In genomic region chr2:71460056-71460455, GRCh38 we compare ENCODE assay signal across 27 cellular contexts. TPM values are rescaled to one million over a fixed set of nuclear protein-coding genes. Genes with fewer than 3 reads are reported as not detected.
"Had no signal": no experiment of that assay in that cellular context is flagged by ENCODE, and none has a peak within 500 bp of the region (broad histone marks: within the 10 kb centered on the region; RNA-seq: fewer than 3 reads in every experiment).

No MANE protein-coding gene starts in this region.

- H3K4me3 Mint-ChIP-seq: activated CD4-positive, alpha-beta memory T cell treated with anti-CD3 and anti-CD28 coated beads, Interleukin-2, amount 10 ng/mL, durations not matched to agents 7 days and 5 days; activated CD4-positive, alpha-beta T cell treated with anti-CD3 and anti-CD28 coated beads, Interleukin-2, amount 10 ng/mL, durations not matched to agents 7 days and 5 days; activated naive CD4-positive, alpha-beta T cell treated with anti-CD3 and anti-CD28 coated beads, Interleukin-2, amount 10 ng/mL, durations not matched to agents 7 days and 5 days; activated T-cell treated with anti-CD3 and anti-CD28 coated beads, Interleukin-2, amount 50 U/mL, for 24 hours; dendritic cell treated with granulocyte-macrophage colony-stimulating factor and Interleukin-4, amounts not matched to agents 40 ng/mL and 50 ng/mL, for 4 days; endodermal cell; natural killer cell; neural progenitor cell; stimulated activated naive B cell treated with anti-CD40 and anti-IgM and Interleukin-4, amounts not matched to agents 10 μg/mL and 1 μg/mL and 100 μg/mL, for 72 hours; T-helper 1 cell treated with Interleukin-12 subunit alpha and Interleukin-12 subunit beta and Interleukin-4 antibody, amounts not matched to agents 30 μg/mL and 1 μg/mL, for 36 hours; WTC11 had no signal

- H3K36me3 Mint-ChIP-seq: activated naive CD4-positive, alpha-beta T cell treated with anti-CD3 and anti-CD28 coated beads, Interleukin-2, amount 10 ng/mL, durations not matched to agents 7 days and 5 days; natural killer cell; neural progenitor cell had no signal

- H3K27ac ChIP-seq: epithelial cell of prostate, neural progenitor cell, stomach, thyroid gland had no signal

- ATAC-seq: sciatic nerve; stimulated activated naive B cell treated with anti-CD40 and anti-IgM and Interleukin-4, amounts not matched to agents 10 μg/mL and 1 μg/mL and 100 μg/mL, for 72 hours; WTC11 had no signal

- H3K9me3 ChIP-seq: SK-N-SH, stomach, thyroid gland had no signal

- H3K27ac Mint-ChIP-seq: activated CD4-positive, alpha-beta memory T cell treated with anti-CD3 and anti-CD28 coated beads, Interleukin-2, amount 10 ng/mL, durations not matched to agents 7 days and 5 days; activated CD4-positive, alpha-beta T cell treated with anti-CD3 and anti-CD28 coated beads, Interleukin-2, amount 10 ng/mL, durations not matched to agents 7 days and 5 days; activated naive CD4-positive, alpha-beta T cell treated with anti-CD3 and anti-CD28 coated beads, Interleukin-2, amount 10 ng/mL, durations not matched to agents 7 days and 5 days; activated T-cell treated with anti-CD3 and anti-CD28 coated beads, Interleukin-2, amount 50 U/mL, for 24 hours; dendritic cell treated with granulocyte-macrophage colony-stimulating factor and Interleukin-4, amounts not matched to agents 40 ng/mL and 50 ng/mL, for 4 days; endodermal cell; natural killer cell; neural progenitor cell; stimulated activated naive B cell treated with anti-CD40 and anti-IgM and Interleukin-4, amounts not matched to agents 10 μg/mL and 1 μg/mL and 100 μg/mL, for 72 hours; T-helper 1 cell treated with Interleukin-12 subunit alpha and Interleukin-12 subunit beta and Interleukin-4 antibody, amounts not matched to agents 30 μg/mL and 1 μg/mL, for 36 hours; WTC11 had no signal

- H3K4me1 Mint-ChIP-seq: activated CD4-positive, alpha-beta memory T cell treated with anti-CD3 and anti-CD28 coated beads, Interleukin-2, amount 10 ng/mL, durations not matched to agents 7 days and 5 days had no signal

- H3K4me3 ChIP-seq: neural progenitor cell, stomach, thyroid gland had no signal

- H3K9me3 Mint-ChIP-seq: activated CD4-positive, alpha-beta memory T cell treated with anti-CD3 and anti-CD28 coated beads, Interleukin-2, amount 10 ng/mL, durations not matched to agents 7 days and 5 days; activated naive CD4-positive, alpha-beta T cell treated with anti-CD3 and anti-CD28 coated beads, Interleukin-2, amount 10 ng/mL, durations not matched to agents 7 days and 5 days; activated T-cell treated with anti-CD3 and anti-CD28 coated beads, Interleukin-2, amount 50 U/mL, for 24 hours; dendritic cell treated with granulocyte-macrophage colony-stimulating factor and Interleukin-4, amounts not matched to agents 40 ng/mL and 50 ng/mL, for 4 days; endodermal cell; natural killer cell; neural progenitor cell; T-helper 1 cell treated with Interleukin-12 subunit alpha and Interleukin-12 subunit beta and Interleukin-4 antibody, amounts not matched to agents 30 μg/mL and 1 μg/mL, for 36 hours; WTC11 had no signal

- H3K36me3 ChIP-seq: neural progenitor cell, stomach, thyroid gland had no signal

- H3K4me1 ChIP-seq: thyroid gland had no signal

- DNase-seq: activated CD4-positive, alpha-beta memory T cell treated with anti-CD3 and anti-CD28 coated beads, Interleukin-2, amount 10 ng/mL, durations not matched to agents 7 days and 5 days; activated CD4-positive, alpha-beta T cell treated with anti-CD3 and anti-CD28 coated beads for 1 hour; activated CD4-positive, alpha-beta T cell treated with anti-CD3 and anti-CD28 coated beads, Interleukin-2, amount 10 ng/mL, durations not matched to agents 7 days and 5 days; activated CD8-positive, alpha-beta memory T cell treated with anti-CD3 and anti-CD28 coated beads, Interleukin-2, amount 50 U/mL, for 48 hours; activated gamma-delta T cell; activated naive CD4-positive, alpha-beta T cell treated with anti-CD3 and anti-CD28 coated beads, Interleukin-2, amount 10 ng/mL, durations not matched to agents 7 days and 5 days; activated T-cell treated with anti-CD3 and anti-CD28 coated beads, Interleukin-2, amount 50 U/mL, for 24 hours; central memory CD4-positive, alpha-beta T cell; mammary epithelial cell; midbrain; natural killer cell; posterior cingulate gyrus; SK-N-SH; stimulated activated CD4-positive, alpha-beta T cell treated with anti-CD3 and anti-CD28 coated beads, Interleukin-1b, Interleukin-23, amount 100 ng/mL, for 48 hours; stimulated activated CD4-positive, alpha-beta T cell treated with anti-CD3 and anti-CD28 coated beads, Interleukin-4, amount 100 ng/mL, for 4 hours; stimulated activated CD8-positive, alpha-beta memory T cell treated with anti-CD3 and anti-CD28 coated beads, Interleukin-4, amount 100 ng/mL, for 48 hours; stimulated activated naive B cell treated with anti-CD40 and anti-IgM and Interleukin-4, amounts not matched to agents 10 μg/mL and 1 μg/mL and 100 μg/mL, for 72 hours; stomach; T1000; thyroid gland had no signal

- H3K27me3 ChIP-seq: thyroid gland had no signal

RNA-seq across cellular contexts. Expression of gene DYSF, which starts 6.7 kb away (rescaled TPM):
- total RNA-seq: activated CD4-positive, alpha-beta memory T cell treated with anti-CD3 and anti-CD28 coated beads, Interleukin-2, amount 10 ng/mL, durations not matched to agents 7 days and 5 days had no signal
